Comparison of ENCODE assay signal across 16 cellular contexts in the genomic region with DNA sequence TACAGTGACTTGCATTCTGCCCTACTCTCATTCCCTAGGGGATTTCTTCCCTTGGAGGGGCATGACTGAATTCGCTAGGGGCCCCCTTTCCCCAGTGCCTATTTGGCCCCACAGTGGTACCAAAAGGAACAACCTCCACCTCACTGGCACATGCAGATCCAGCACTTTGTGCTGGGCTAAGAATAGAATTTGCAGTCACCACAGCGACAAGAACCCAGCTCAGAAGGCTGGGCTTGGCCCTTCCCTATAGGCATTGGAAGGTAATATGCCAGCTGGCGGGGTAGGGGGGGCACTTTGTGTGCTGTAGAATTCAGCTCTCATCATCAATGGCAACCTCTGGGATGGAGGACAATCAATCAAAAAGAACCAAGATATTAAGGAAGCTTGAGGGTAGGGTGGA. TPM values are rescaled to one million over a fixed set of nuclear protein-coding genes. Genes with fewer than 3 reads are reported as not detected.
DNase-seq lines count a peak whose midpoint lies in the region; ATAC-seq and TF ChIP-seq lines count a peak whose summit lies in the region.
"Had no signal": no experiment of that assay in that cellular context is flagged by ENCODE, and none has a peak within 500 bp of the region (broad histone marks: within the 10 kb centered on the region; RNA-seq: fewer than 3 reads in every experiment).

No MANE protein-coding gene starts in this region.

- H3K27ac ChIP-seq in left ventricle myocardium inferior (replicated peaks) (peak overlapping the region; percentile 71), PC-3 (ENCODE audit: low read length) (no peak overlapping the region)
- H3K27ac ChIP-seq: SJSA1 had no signal

- peaks cover 93% of the 10 kb centered on the region for H3K36me3 Mint-ChIP-seq in activated T-cell treated with anti-CD3 and anti-CD28 coated beads, Interleukin-2, amount 50 U/mL, for 24 hours (ENCODE audit: low read depth)
- peaks cover 13 to 45% of the 10 kb centered on the region in 2 donors for H3K36me3 Mint-ChIP-seq in activated T-cell treated with anti-CD3 and anti-CD28 coated beads, Interleukin-2, amount 50 U/mL, for 72 hours (ENCODE audit: insufficient read depth in 2 of 2)
- H3K36me3 Mint-ChIP-seq in activated naive CD8-positive, alpha-beta T cell treated with anti-CD3 and anti-CD28 coated beads for 36 hours: peaks cover 34% of the 10 kb centered on the region
- peaks cover 100% of the 10 kb centered on the region for H3K36me3 Mint-ChIP-seq in stimulated activated effector memory CD8-positive, alpha-beta T cell treated with anti-CD3 and anti-CD28 coated beads, Interleukin-12 subunit alpha, Interleukin-12 subunit beta, amount 100 ng/mL, for 72 hours

- POLR2A ChIA-PET in PC-3 (lab: Charles Lee; ENCODE audit: unreplicated experiment): interaction anchor here (0.6 kb wide), 1 partner anchor 36 kb away, joined by 11 read pairs; no protein-coding TSS in a partner anchor

- peak overlapping the region; percentile 20 for H3K27ac Mint-ChIP-seq in activated T-cell treated with anti-CD3 and anti-CD28 coated beads, Interleukin-2, amount 50 U/mL, for 24 hours
- no peak overlapping the region for H3K27ac Mint-ChIP-seq in activated T-cell treated with anti-CD3 and anti-CD28 coated beads, Interleukin-2, amount 50 U/mL, for 72 hours
- peak overlapping the region; percentile 32 for H3K27ac Mint-ChIP-seq in activated naive CD8-positive, alpha-beta T cell treated with anti-CD3 and anti-CD28 coated beads for 36 hours
- H3K27ac Mint-ChIP-seq in stimulated activated effector memory CD8-positive, alpha-beta T cell treated with anti-CD3 and anti-CD28 coated beads, Interleukin-12 subunit alpha, Interleukin-12 subunit beta, amount 100 ng/mL, for 72 hours: peak overlapping the region; percentile 55

- H3K4me3 ChIP-seq in left ventricle myocardium inferior: peak overlapping the region; percentile 10
- H3K4me3 ChIP-seq in PC-3 (ENCODE audit: low read length): no peak overlapping the region
- H3K4me3 ChIP-seq: SJSA1 had no signal

- no peak for ATAC-seq in activated T-cell treated with anti-CD3 and anti-CD28 coated beads, Interleukin-2, amount 50 U/mL, for 72 hours (replicated peaks in 1 of 2)
- ATAC-seq in stimulated activated effector memory CD8-positive, alpha-beta T cell treated with anti-CD3 and anti-CD28 coated beads, Interleukin-12 subunit alpha, Interleukin-12 subunit beta, amount 100 ng/mL, for 72 hours: no peak
- no peak for ATAC-seq in GM18519 (IDR thresholded peaks at IDR 0.05; ENCODE audit: low FRiP score, unreplicated experiment)
- ATAC-seq in GM21390 (IDR thresholded peaks at IDR 0.05; ENCODE audit: unreplicated experiment): no peak
- no peak for ATAC-seq in PC-3

- intact Hi-C loops in left ventricle myocardium inferior (cut with micrococcal nuclease) (no loop called here), PC-3 (cut with micrococcal nuclease) (no loop called here)

- no peak overlapping the region for H3K9ac ChIP-seq in PC-3 (ENCODE audit: low read length)

- H3K36me3 ChIP-seq in left ventricle myocardium inferior (peaks cover 88% of the 10 kb centered on the region), PC-3 (ENCODE audit: low read depth, low read length) (peaks cover 65% of the 10 kb centered on the region)

- no peaks in the 10 kb centered on the region for H3K27me3 Mint-ChIP-seq in activated T-cell treated with anti-CD3 and anti-CD28 coated beads, Interleukin-2, amount 50 U/mL, for 24 hours
- no peaks in the 10 kb centered on the region for H3K27me3 Mint-ChIP-seq in activated T-cell treated with anti-CD3 and anti-CD28 coated beads, Interleukin-2, amount 50 U/mL, for 72 hours (ENCODE audit: low read depth)
- H3K27me3 Mint-ChIP-seq in activated naive CD8-positive, alpha-beta T cell treated with anti-CD3 and anti-CD28 coated beads for 36 hours: no peaks in the 10 kb centered on the region

- CTCF ChIA-PET in PC-3 (lab: Charles Lee): no interaction called here

- H2AFZ ChIP-seq in PC-3 (ENCODE audit: low read length): no peak overlapping the region

- H3K4me1 ChIP-seq in left ventricle myocardium inferior: peaks cover 64% of the 10 kb centered on the region
- H3K4me1 ChIP-seq in PC-3 (ENCODE audit: insufficient read depth, low read length): no peaks in the 10 kb centered on the region
- H3K4me1 ChIP-seq: SJSA1 had no signal

- BruUV-seq in PC-3 (replicated peaks; lab: Mats Ljungman, UMichigan): no TSS peak

- H3F3A ChIP-seq in PC-3 (ENCODE audit: low read length, unreplicated experiment): no peaks in the 10 kb centered on the region

- H3K9me3 ChIP-seq in left ventricle myocardium inferior (replicated peaks): no peaks in the 10 kb centered on the region
- no peaks in the 10 kb centered on the region for H3K9me3 ChIP-seq in PC-3 (ENCODE audit: low read length)
- H3K9me3 ChIP-seq: SJSA1 had no signal

- H3K27me3 ChIP-seq in left ventricle myocardium inferior (ENCODE audit: low read depth) (no peaks in the 10 kb centered on the region), PC-3 (ENCODE audit: low read length) (no peaks in the 10 kb centered on the region)
- H3K27me3 ChIP-seq: SJSA1 had no signal

- no peaks in the 10 kb centered on the region for H3K9me3 Mint-ChIP-seq in activated T-cell treated with anti-CD3 and anti-CD28 coated beads, Interleukin-2, amount 50 U/mL, for 24 hours
- no peaks in the 10 kb centered on the region for H3K9me3 Mint-ChIP-seq in activated T-cell treated with anti-CD3 and anti-CD28 coated beads, Interleukin-2, amount 50 U/mL, for 72 hours
- H3K9me3 Mint-ChIP-seq in activated naive CD8-positive, alpha-beta T cell treated with anti-CD3 and anti-CD28 coated beads for 36 hours: no peaks in the 10 kb centered on the region
- H3K9me3 Mint-ChIP-seq in stimulated activated effector memory CD8-positive, alpha-beta T cell treated with anti-CD3 and anti-CD28 coated beads, Interleukin-12 subunit alpha, Interleukin-12 subunit beta, amount 100 ng/mL, for 72 hours: no peaks in the 10 kb centered on the region

- 0 out of 2 replicates have a peak, but pooled peaks cover 3% of the 10 kb centered on the region for H4K20me1 ChIP-seq in PC-3 (ENCODE audit: low read length)

- H3K4me3 Mint-ChIP-seq in activated T-cell treated with anti-CD3 and anti-CD28 coated beads, Interleukin-2, amount 50 U/mL, for 24 hours: no peak overlapping the region
- no peak overlapping the region for H3K4me3 Mint-ChIP-seq in activated T-cell treated with anti-CD3 and anti-CD28 coated beads, Interleukin-2, amount 50 U/mL, for 72 hours
- H3K4me3 Mint-ChIP-seq in activated naive CD8-positive, alpha-beta T cell treated with anti-CD3 and anti-CD28 coated beads for 36 hours: no peak overlapping the region
- no peak overlapping the region for H3K4me3 Mint-ChIP-seq in stimulated activated effector memory CD8-positive, alpha-beta T cell treated with anti-CD3 and anti-CD28 coated beads, Interleukin-12 subunit alpha, Interleukin-12 subunit beta, amount 100 ng/mL, for 72 hours

- no peak overlapping the region for H3K4me2 ChIP-seq in PC-3 (ENCODE audit: low read length)

- H3K79me2 ChIP-seq in PC-3 (ENCODE audit: low read length): peaks cover 34% of the 10 kb centered on the region

- no peaks in the 10 kb centered on the region for H3K9me2 ChIP-seq in PC-3 (replicated peaks; ENCODE audit: low read length)

- no peak for DNase-seq in activated T-cell treated with anti-CD3 and anti-CD28 coated beads, Interleukin-2, amount 50 U/mL, for 24 hours
- DNase-seq in activated T-cell treated with anti-CD3 and anti-CD28 coated beads, Interleukin-2, amount 50 U/mL, for 72 hours: no peak
- no peak for DNase-seq in activated naive CD8-positive, alpha-beta T cell treated with anti-CD3 and anti-CD28 coated beads for 36 hours
- no peak for DNase-seq in left ventricle myocardium inferior
- DNase-seq in stimulated activated effector memory CD8-positive, alpha-beta T cell treated with anti-CD3 and anti-CD28 coated beads, Interleukin-12 subunit alpha, Interleukin-12 subunit beta, amount 100 ng/mL, for 72 hours (ENCODE audit: low spot score in 2 of 2): no peak
- DNase-seq in PC-3: no peak
- DNase-seq: 8988T, C1 segment of cervical spinal cord, KG1, NCI-H1092, NCI-H345, NCI-H526 treated with DMSO at 0.1 percent for 48 hours, RPMI8226 had no signal

- peak; percentile 37 for TF ChIP-seq CTCF in left ventricle myocardium inferior (IDR thresholded peaks at IDR 0.05; ENCODE audit: borderline replicate concordance)
- TF ChIP-seq CTCF in PC-3 (conservative IDR thresholded peaks at IDR 0.05; ENCODE audit: low read depth, low read length): no peak

- H3K4me1 Mint-ChIP-seq in activated T-cell treated with anti-CD3 and anti-CD28 coated beads, Interleukin-2, amount 50 U/mL, for 24 hours (ENCODE audit: low read depth): peaks cover 21% of the 10 kb centered on the region
- H3K4me1 Mint-ChIP-seq in activated T-cell treated with anti-CD3 and anti-CD28 coated beads, Interleukin-2, amount 50 U/mL, for 72 hours (ENCODE audit: low read depth): peaks cover 19% of the 10 kb centered on the region
- H3K4me1 Mint-ChIP-seq in activated naive CD8-positive, alpha-beta T cell treated with anti-CD3 and anti-CD28 coated beads for 36 hours: peaks cover 19% of the 10 kb centered on the region
- H3K4me1 Mint-ChIP-seq in stimulated activated effector memory CD8-positive, alpha-beta T cell treated with anti-CD3 and anti-CD28 coated beads, Interleukin-12 subunit alpha, Interleukin-12 subunit beta, amount 100 ng/mL, for 72 hours: peaks cover 21% of the 10 kb centered on the region

RNA-seq across cellular contexts. Expression of gene BAZ2A, which starts 13.9 kb away (rescaled TPM):
- total RNA-seq in activated T-cell treated with anti-CD3 and anti-CD28 coated beads, Interleukin-2, amount 50 U/mL, for 72 hours: 100 to 1,000 TPM; 128 to 154 TPM
- total RNA-seq in activated naive CD8-positive, alpha-beta T cell treated with anti-CD3 and anti-CD28 coated beads for 36 hours: 10 to 100 TPM; 65.4 to 65.8 TPM
- total RNA-seq in left ventricle myocardium inferior (39.1 TPM), PC-3 (2014; rRNA removed) (33.8 and 43.0 TPM in 2 replicates)

RNA-seq across cellular contexts. Expression of gene ATP5F1B, which starts 29.5 kb away (rescaled TPM):
- total RNA-seq in activated T-cell treated with anti-CD3 and anti-CD28 coated beads, Interleukin-2, amount 50 U/mL, for 72 hours: 100 to 1,000 TPM; 661 to 679 TPM
- 1,000 to 10,000 TPM in 1 of 2 experiments, 100 to 1,000 TPM in 1; 996 to 1,010 TPM for total RNA-seq in activated naive CD8-positive, alpha-beta T cell treated with anti-CD3 and anti-CD28 coated beads for 36 hours
- total RNA-seq in left ventricle myocardium inferior: 3,068 TPM
- 981 and 1,046 TPM in 2 replicates for total RNA-seq in PC-3 (2014; rRNA removed)
